8 cellular contexts compared by ENCODE assay signal in the genomic region with DNA sequence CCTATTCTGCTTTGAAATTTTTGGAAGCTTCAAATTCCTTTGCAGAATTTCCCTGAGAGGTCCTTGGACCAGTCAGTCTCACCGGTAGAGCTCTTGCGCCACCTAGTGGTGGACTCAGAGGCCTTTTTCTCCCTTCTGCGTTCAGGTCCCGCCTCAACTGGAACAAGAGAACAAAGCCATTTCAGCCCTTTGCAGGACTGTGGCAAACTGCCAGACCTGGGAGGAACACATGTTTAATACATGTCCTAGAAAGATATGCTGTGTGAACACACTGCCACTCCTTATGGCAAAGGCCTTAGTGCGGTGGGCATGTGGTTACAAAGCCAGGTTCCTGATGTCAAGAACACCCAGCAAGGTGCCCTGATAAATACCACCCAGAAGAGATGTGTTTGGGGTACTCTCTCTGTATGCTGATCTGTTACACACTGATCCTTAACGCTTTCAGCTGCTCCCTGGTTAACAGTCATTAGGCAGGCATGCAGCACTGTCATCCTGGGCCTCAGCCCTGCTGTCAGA.
DNase-seq lines count a peak whose midpoint lies in the region; ATAC-seq and TF ChIP-seq lines count a peak whose summit lies in the region.

No MANE protein-coding gene starts in this region.

- no peaks in the 10 kb centered on the region for H4K20me1 ChIP-seq in OCI-LY3 (ENCODE audit: insufficient read depth, low read length)

- CTCF ChIA-PET in CD8-positive, alpha-beta T cell (lab: Charles Lee), result interaction anchor here (0.5 to 4.4 kb wide), 33 partner anchors 11 to 869 kb away, joined by 3 to 44 read pairs (median 3); partner anchors contain the start of gene PRKACB

- no peaks in the 10 kb centered on the region for H3K27me3 ChIP-seq in CD8-positive, alpha-beta T cell (ENCODE audit: insufficient read depth, low read length)
- no peaks in the 10 kb centered on the region for H3K27me3 ChIP-seq in OCI-LY3 (ENCODE audit: low read depth, low read length)

- no peak overlapping the region for H3K4me3 ChIP-seq in CD8-positive, alpha-beta T cell (ENCODE audit: low read depth, low read length)
- H3K4me3 ChIP-seq in OCI-LY3 (ENCODE audit: low read length), result no peak overlapping the region

- peak; percentile 95 for TF ChIP-seq CTCF in CD8-positive, alpha-beta T cell (IDR thresholded peaks at IDR 0.05)
- TF ChIP-seq CTCF in OCI-LY3 (IDR thresholded peaks at IDR 0.05; ENCODE audit: low read depth, low read length), result peak; percentile 82
- TF ChIP-seq CTCF in nephron (IDR thresholded peaks at IDR 0.05; ENCODE audit: unreplicated experiment in 3 of 3), result peak; percentile 92 to 93 (median 92)

- H3K4me1 Mint-ChIP-seq in CD8-positive, alpha-beta T cell (ENCODE audit: low read depth), result peaks cover 3% of the 10 kb centered on the region
- peaks cover 12% of the 10 kb centered on the region for H3K4me1 Mint-ChIP-seq in nephron
- peaks cover 5% of the 10 kb centered on the region for H3K4me1 Mint-ChIP-seq in stimulated activated naive CD8-positive, alpha-beta T cell treated with anti-CD3 and anti-CD28 coated beads, Interleukin-15, amount 100 ng/mL, for 72 hours

- H3K4me3 Mint-ChIP-seq in CD8-positive, alpha-beta T cell, result no peak overlapping the region
- no peak overlapping the region for H3K4me3 Mint-ChIP-seq in nephron
- no peak overlapping the region for H3K4me3 Mint-ChIP-seq in stimulated activated naive CD8-positive, alpha-beta T cell treated with anti-CD3 and anti-CD28 coated beads, Interleukin-15, amount 100 ng/mL, for 72 hours

- no peaks in the 10 kb centered on the region for H3K36me3 ChIP-seq in CD8-positive, alpha-beta T cell (ENCODE audit: insufficient read depth, low read length)
- H3K36me3 ChIP-seq in OCI-LY3 (replicated peaks; ENCODE audit: low read depth, low read length), result no peaks in the 10 kb centered on the region

- H3K9me3 Mint-ChIP-seq in CD8-positive, alpha-beta T cell, result no peaks in the 10 kb centered on the region
- H3K9me3 Mint-ChIP-seq in nephron, result no peaks in the 10 kb centered on the region
- H3K9me3 Mint-ChIP-seq in stimulated activated naive CD8-positive, alpha-beta T cell treated with anti-CD3 and anti-CD28 coated beads, Interleukin-15, amount 100 ng/mL, for 72 hours, result no peaks in the 10 kb centered on the region

- POLR2A ChIA-PET in CD8-positive, alpha-beta T cell (lab: Charles Lee), result interaction anchor here (0.6 to 1.1 kb wide), 2 partner anchors 10 to 628 kb away, joined by 3 read pairs; partner anchors contain the start of gene PRKACB

- H3K79me2 ChIP-seq in OCI-LY3 (ENCODE audit: low read length), result no peaks in the 10 kb centered on the region

- intact Hi-C loops in CD8-positive, alpha-beta T cell (cut with DNase I, micrococcal nuclease), result loop anchor here (1.0 to 5.0 kb wide), 12 partner anchors 105 to 868 kb away; partner anchors contain the start of gene PRKACB (in 1 of the 2)

- H3K9me3 ChIP-seq in CD8-positive, alpha-beta T cell (ENCODE audit: low read length), result no peaks in the 10 kb centered on the region
- no peaks in the 10 kb centered on the region for H3K9me3 ChIP-seq in OCI-LY3 (ENCODE audit: insufficient read depth, low read length)

- no peak overlapping the region for H3K27ac Mint-ChIP-seq in CD8-positive, alpha-beta T cell
- H3K27ac Mint-ChIP-seq in nephron, result peak overlapping the region; percentile 13 to 46 (median 40)
- H3K27ac Mint-ChIP-seq in stimulated activated naive CD8-positive, alpha-beta T cell treated with anti-CD3 and anti-CD28 coated beads, Interleukin-15, amount 100 ng/mL, for 72 hours, result no peak overlapping the region

- DNase-seq in CD8-positive, alpha-beta T cell, result peak; percentile 25 to 88 (median 64)
- DNase-seq in HT-29 (ENCODE audit: low spot score) (peak; percentile 83), activated T-cell treated with anti-CD3 and anti-CD28 coated beads for 24 hours (ENCODE audit: low read depth) (peak; percentile 59)
- peak; percentile 56 to 66 for DNase-seq in stimulated activated naive CD8-positive, alpha-beta T cell treated with anti-CD3 and anti-CD28 coated beads, Interleukin-15, amount 100 ng/mL, for 72 hours

- H3K27ac ChIP-seq in CD8-positive, alpha-beta T cell (ENCODE audit: low read depth, low read length), result no peak overlapping the region
- H3K27ac ChIP-seq in OCI-LY3 (ENCODE audit: low read length), result no peak overlapping the region

- H3K4me1 ChIP-seq in CD8-positive, alpha-beta T cell (ENCODE audit: insufficient read depth, low read length), result no peaks in the 10 kb centered on the region
- no peaks in the 10 kb centered on the region for H3K4me1 ChIP-seq in OCI-LY3 (ENCODE audit: low read length)

- H3K27me3 Mint-ChIP-seq in CD8-positive, alpha-beta T cell (ENCODE audit: low read depth), result peaks cover 3% of the 10 kb centered on the region
- no peaks in the 10 kb centered on the region for H3K27me3 Mint-ChIP-seq in nephron (ENCODE audit: low read depth)
- peaks cover 8% of the 10 kb centered on the region for H3K27me3 Mint-ChIP-seq in stimulated activated naive CD8-positive, alpha-beta T cell treated with anti-CD3 and anti-CD28 coated beads, Interleukin-15, amount 100 ng/mL, for 72 hours

- no peaks in the 10 kb centered on the region for H3K36me3 Mint-ChIP-seq in CD8-positive, alpha-beta T cell
- H3K36me3 Mint-ChIP-seq in nephron (ENCODE audit: low read depth), result no peaks in the 10 kb centered on the region

- no peak overlapping the region for H3K9ac ChIP-seq in OCI-LY3 (ENCODE audit: low read length)

- no peak overlapping the region for H2AFZ ChIP-seq in OCI-LY3 (ENCODE audit: low read depth, low read length)

- no peak overlapping the region for H3K4me2 ChIP-seq in OCI-LY3 (ENCODE audit: low read length)

- ATAC-seq in CD8-positive, alpha-beta T cell, result peak; percentile 73
- ATAC-seq in GM19397 (IDR thresholded peaks at IDR 0.05; ENCODE audit: unreplicated experiment) (peak; percentile 71), esophagus mucosa (peak; percentile 85)
- ATAC-seq in stimulated activated naive CD8-positive, alpha-beta T cell treated with anti-CD3 and anti-CD28 coated beads, Interleukin-15, amount 100 ng/mL, for 72 hours, result peak; percentile 64

Comparison
In these comparisons a context has a peak if more than half of its experiments do, and no peak if none do; other contexts are left out.
1. H3K27ac Mint-ChIP-seq: peak in nephron (3 of 3); none in CD8-positive, alpha-beta T cell (single experiment) and stimulated activated naive CD8-positive, alpha-beta T cell treated with anti-CD3 and anti-CD28 coated beads, Interleukin-15, amount 100 ng/mL, for 72 hours (0 of 2).
2. Peak in every context shown above with its lines, with median percentiles within 50 percentile points of each other: ATAC-seq, DNase-seq and CTCF ChIP-seq.